ENCODE assay signal across 26 cellular contexts in genomic region chr7:152504367-152504766, GRCh38.
DNase-seq lines count a peak whose midpoint lies in the region; ATAC-seq, FAIRE-seq and TF ChIP-seq lines count a peak whose summit lies in the region.
"Had no signal": no experiment of that assay in that cellular context is flagged by ENCODE, and none has a peak within 500 bp of the region (broad histone marks: within the 10 kb centered on the region; RNA-seq: fewer than 3 reads in every experiment).

No MANE protein-coding gene starts in this region.

- peak in 2 of 3 experiments; percentile 6 to 25 for DNase-seq in NCI-H1417 (lab: John Stamatoyannopoulos, UW)
- DNase-seq in NCI-H1417 treated with DMSO at 0.1 percent for 48 hours (lab: John Stamatoyannopoulos, UW) = no peak
- DNase-seq in HepG2 (ENCODE audit: low spot score) = no peak
- no peak for DNase-seq in type B pancreatic cell (ENCODE audit: extremely low spot score, unreplicated experiment)
- DNase-seq in T-helper 17 cell = no peak
- no peak for DNase-seq in activated T-helper 2 cell treated with anti-CD3 and anti-CD28 coated beads, Interferon-gamma antibody, Interleukin-2, Interleukin-4, amounts not matched to agents 10 μg/mL and 5 μg/mL and 100 μg/mL, durations not matched to agents 14 hours and 24 hours and 36 hours (ENCODE audit: low spot score)
- DNase-seq: 8988T; activated CD4-positive, alpha-beta T cell treated with anti-CD3 and anti-CD28 coated beads for 48 hours; activated naive CD4-positive, alpha-beta T cell treated with anti-CD3 and anti-CD28 coated beads for 36 hours; activated T-cell treated with anti-CD3 and anti-CD28 coated beads, Interleukin-2, amount 50 U/mL, for 48 hours; CD8-positive, alpha-beta memory T cell; DMS79 treated with DMSO at 0.1 percent for 48 hours; heart right ventricle; IMR-90; NCI-H1694; NCI-H2227 treated with DMSO at 0.1 percent for 48 hours; NCI-H82; small intestine; stimulated activated CD4-positive, alpha-beta T cell treated with anti-CD3 and anti-CD28 coated beads, Interleukin-2, amount 100 ng/mL, for 48 hours; stimulated activated naive CD4-positive, alpha-beta T cell treated with Interleukin-2 at 50 U/mL for 16 hours had no signal

- H3K4me3 Mint-ChIP-seq in type B pancreatic cell (peak overlapping the region; percentile 20), T-helper 17 cell (no peak overlapping the region)
- H3K4me3 Mint-ChIP-seq in activated T-helper 2 cell treated with anti-CD3 and anti-CD28 coated beads, Interferon-gamma antibody, Interleukin-2, Interleukin-4, amounts not matched to agents 10 μg/mL and 5 μg/mL and 100 μg/mL, durations not matched to agents 14 hours and 24 hours and 36 hours (ENCODE audit: low read depth) = no peak overlapping the region
- H3K4me3 Mint-ChIP-seq: activated naive CD4-positive, alpha-beta T cell treated with anti-CD3 and anti-CD28 coated beads for 36 hours; CD8-positive, alpha-beta memory T cell; dendritic cell treated with granulocyte-macrophage colony-stimulating factor and Interleukin-4, amounts not matched to agents 40 ng/mL and 50 ng/mL, for 4 days had no signal

- TF ChIP-seq RAD21 in HepG2 (CRISPR knock-in tag; IDR thresholded peaks at IDR 0.05) = no peak

- H3K27ac ChIP-seq in VCaP (peak overlapping the region; percentile 75), HepG2 (ENCODE audit: extremely low read length, insufficient read depth, low read length) (no peak overlapping the region)
- H3K27ac ChIP-seq: cardiac muscle cell, heart right ventricle had no signal

- peak overlapping the region; percentile 74 for H3K27ac Mint-ChIP-seq in type B pancreatic cell
- H3K27ac Mint-ChIP-seq in T-helper 17 cell = no peak overlapping the region
- H3K27ac Mint-ChIP-seq in activated T-helper 2 cell treated with anti-CD3 and anti-CD28 coated beads, Interferon-gamma antibody, Interleukin-2, Interleukin-4, amounts not matched to agents 10 μg/mL and 5 μg/mL and 100 μg/mL, durations not matched to agents 14 hours and 24 hours and 36 hours = no peak overlapping the region
- H3K27ac Mint-ChIP-seq: activated naive CD4-positive, alpha-beta T cell treated with anti-CD3 and anti-CD28 coated beads for 36 hours; CD8-positive, alpha-beta memory T cell; dendritic cell treated with granulocyte-macrophage colony-stimulating factor and Interleukin-4, amounts not matched to agents 40 ng/mL and 50 ng/mL, for 4 days had no signal

- H4K20me1 ChIP-seq in HepG2 (ENCODE audit: insufficient read depth, low read length) = no peaks in the 10 kb centered on the region

- no peaks in the 10 kb centered on the region for H3K9me3 Mint-ChIP-seq in type B pancreatic cell
- H3K9me3 Mint-ChIP-seq in activated T-helper 2 cell treated with anti-CD3 and anti-CD28 coated beads, Interferon-gamma antibody, Interleukin-2, Interleukin-4, amounts not matched to agents 10 μg/mL and 5 μg/mL and 100 μg/mL, durations not matched to agents 14 hours and 24 hours and 36 hours = no peaks in the 10 kb centered on the region
- H3K9me3 Mint-ChIP-seq: activated naive CD4-positive, alpha-beta T cell treated with anti-CD3 and anti-CD28 coated beads for 36 hours; CD8-positive, alpha-beta memory T cell; dendritic cell treated with granulocyte-macrophage colony-stimulating factor and Interleukin-4, amounts not matched to agents 40 ng/mL and 50 ng/mL, for 4 days had no signal

- no peak overlapping the region for H2AFZ ChIP-seq in HepG2 (ENCODE audit: low read length)

- ATAC-seq in HepG2 (no peak; the same call in 2 of the 3 replicates), T-helper 17 cell (no peak), HG03571 (IDR thresholded peaks at IDR 0.05; ENCODE audit: unreplicated experiment) (no peak)
- ATAC-seq: GM12878, heart right ventricle, Panc1 had no signal

- H3K27me3 Mint-ChIP-seq in type B pancreatic cell (no peaks in the 10 kb centered on the region), T-helper 17 cell (peaks cover 5% of the 10 kb centered on the region)
- no peaks in the 10 kb centered on the region for H3K27me3 Mint-ChIP-seq in activated T-helper 2 cell treated with anti-CD3 and anti-CD28 coated beads, Interferon-gamma antibody, Interleukin-2, Interleukin-4, amounts not matched to agents 10 μg/mL and 5 μg/mL and 100 μg/mL, durations not matched to agents 14 hours and 24 hours and 36 hours (ENCODE audit: low read depth)
- H3K27me3 Mint-ChIP-seq: dendritic cell treated with granulocyte-macrophage colony-stimulating factor and Interleukin-4, amounts not matched to agents 40 ng/mL and 50 ng/mL, for 4 days had no signal

- CTCF ChIA-PET in HepG2 (lab: Yijun Ruan, JAX; ENCODE audit: low intra/inter-chr PET ratio, low total read pairs) = no interaction called here

- no peaks in the 10 kb centered on the region for H3K36me3 ChIP-seq in HepG2 (replicated peaks in 1 of 2; ENCODE audit: control insufficient read depth in 1 of 2, insufficient read depth in 2 of 2, low read length in 2 of 2)
- H3K36me3 ChIP-seq: cardiac muscle cell, heart right ventricle had no signal

- no peak for FAIRE-seq in HepG2 (lab: Jason Lieb, UNC)
- FAIRE-seq: GM12878, small intestine had no signal

- in situ Hi-C loops in HepG2 (cut with HindIII; ENCODE audit: extremely low pct_ligation_motif_present, low pct_unique_long_range_greater_than_20kb) = no loop called here

- BruUV-seq in HepG2 (replicated peaks; lab: Mats Ljungman, UMichigan) = no TSS peak

- H3K4me2 ChIP-seq in HepG2 (ENCODE audit: low read depth, low read length) = peak overlapping the region; percentile 26; the same call in 1 of the 2 replicates

- H3K27me3 ChIP-seq in HepG2 (ENCODE audit: control insufficient read depth in 1 of 2, insufficient read depth in 2 of 2, low read length in 2 of 2) = no peaks in the 10 kb centered on the region
- H3K27me3 ChIP-seq: cardiac muscle cell had no signal

- H3K4me1 ChIP-seq in HepG2 (ENCODE audit: insufficient read depth, low read length) = peaks cover 5% of the 10 kb centered on the region; the same call in 1 of the 2 replicates
- H3K4me1 ChIP-seq: heart right ventricle had no signal

- no peak overlapping the region for H3K9ac ChIP-seq in HepG2 (ENCODE audit: insufficient read depth, low read depth, low read length)

- TF ChIP-seq POLR2A in HepG2 (IDR thresholded peaks at IDR 0.05; ENCODE audit: insufficient read depth in 1 of 2, low read depth in 2 of 2, low read length in 2 of 2) = no peak

- intact Hi-C loops in HepG2 (cut with micrococcal nuclease; ENCODE audit: unreplicated experiment) = no loop called here
- intact Hi-C loops in activated T-helper 2 cell treated with anti-CD3 and anti-CD28 coated beads, Interferon-gamma antibody, Interleukin-2, Interleukin-4, amounts not matched to agents 10 μg/mL and 5 μg/mL and 100 μg/mL, durations not matched to agents 14 hours and 24 hours and 36 hours (cut with micrococcal nuclease) = no loop called here

- H3K9me3 ChIP-seq in HepG2 (ENCODE audit: low read length) = no peaks in the 10 kb centered on the region
- H3K9me3 ChIP-seq in T-helper 17 cell (ENCODE audit: control insufficient read depth, low read length, poor library complexity, severe bottlenecking) = no peaks in the 10 kb centered on the region
- H3K9me3 ChIP-seq: heart right ventricle had no signal

- TF ChIP-seq EP300 in HepG2 (IDR thresholded peaks at IDR 0.05; ENCODE audit: low read depth in 2 of 2, low read length in 2 of 2) (no peak), HepG2 (CRISPR knock-in tag; IDR thresholded peaks at IDR 0.05; ENCODE audit: borderline replicate concordance) (no peak)

- TF ChIP-seq CTCF in VCaP (conservative IDR thresholded peaks at IDR 0.05) = no peak
- no peak for TF ChIP-seq CTCF in HepG2 (CRISPR knock-in tag; IDR thresholded peaks at IDR 0.05)
- no peak for TF ChIP-seq CTCF in type B pancreatic cell (conservative IDR thresholded peaks at IDR 0.05)

- H3K4me3 ChIP-seq in HepG2 (replicated peaks in 1 of 3; ENCODE audit: insufficient read depth in 1 of 3, low read depth in 2 of 3, low read length in 3 of 3) = no peak overlapping the region
- H3K4me3 ChIP-seq: cardiac muscle cell, GM12878, heart right ventricle had no signal

- POLR2A ChIA-PET in HepG2 (lab: Yijun Ruan, JAX) = no interaction called here

- H3K4me1 Mint-ChIP-seq in type B pancreatic cell (ENCODE audit: unreplicated experiment) = no peaks in the 10 kb centered on the region
- H3K4me1 Mint-ChIP-seq in T-helper 17 cell = peaks cover 2% of the 10 kb centered on the region
- H3K4me1 Mint-ChIP-seq in activated T-helper 2 cell treated with anti-CD3 and anti-CD28 coated beads, Interferon-gamma antibody, Interleukin-2, Interleukin-4, amounts not matched to agents 10 μg/mL and 5 μg/mL and 100 μg/mL, durations not matched to agents 14 hours and 24 hours and 36 hours (ENCODE audit: low read depth) = no peaks in the 10 kb centered on the region
- H3K4me1 Mint-ChIP-seq: CD8-positive, alpha-beta memory T cell had no signal

- WGBS in HepG2 (ENCODE audit: low lambda C conversion rate) = 0% methylated on average over 3 of the region's 3 CpGs

- no peaks in the 10 kb centered on the region for H3K79me2 ChIP-seq in HepG2 (ENCODE audit: insufficient read depth, low read length)

- H3K36me3 Mint-ChIP-seq in type B pancreatic cell = no peaks in the 10 kb centered on the region
- H3K36me3 Mint-ChIP-seq in T-helper 17 cell (ENCODE audit: low read depth) = no peaks in the 10 kb centered on the region
- no peaks in the 10 kb centered on the region for H3K36me3 Mint-ChIP-seq in activated T-helper 2 cell treated with anti-CD3 and anti-CD28 coated beads, Interferon-gamma antibody, Interleukin-2, Interleukin-4, amounts not matched to agents 10 μg/mL and 5 μg/mL and 100 μg/mL, durations not matched to agents 14 hours and 24 hours and 36 hours (ENCODE audit: low read depth)
- H3K36me3 Mint-ChIP-seq: CD8-positive, alpha-beta memory T cell had no signal

TF ChIP-seq in HepG2, 621 proteins besides CTCF, POLR2A, EP300 and RAD21 (continues in another document):
- TF ChIP-seq BCL3 (CRISPR knock-in tag; IDR thresholded peaks at IDR 0.05) = no peak

Comparison
In these comparisons a context has a peak if more than half of its experiments do, and no peak if none do; other contexts are left out.
1. DNase-seq: peak in NCI-H1417 (2 of 3); none in NCI-H1417 treated with DMSO at 0.1 percent for 48 hours (single experiment), HepG2 (single experiment), type B pancreatic cell (single experiment), T-helper 17 cell (0 of 3) and activated T-helper 2 cell treated with anti-CD3 and anti-CD28 coated beads, Interferon-gamma antibody, Interleukin-2, Interleukin-4, amounts not matched to agents 10 μg/mL and 5 μg/mL and 100 μg/mL, durations not matched to agents 14 hours and 24 hours and 36 hours (single experiment).